ENCODE assay signal across 19 cellular contexts in genomic region chr3:157531771-157532170, GRCh38. TPM values are rescaled to one million over a fixed set of nuclear protein-coding genes. Genes with fewer than 3 reads are reported as not detected.
DNase-seq lines count a peak whose midpoint lies in the region; ATAC-seq, FAIRE-seq and TF ChIP-seq lines count a peak whose summit lies in the region.
"Had no signal": no experiment of that assay in that cellular context is flagged by ENCODE, and none has a peak within 500 bp of the region (broad histone marks: within the 10 kb centered on the region; RNA-seq: fewer than 3 reads in every experiment).

No MANE protein-coding gene starts in this region.

- no peaks in the 10 kb centered on the region for H3K79me1 ChIP-seq in H1 (ENCODE audit: low read depth, low read length)
- H3K79me1 ChIP-seq in neuronal stem cell (ENCODE audit: low read depth, low read length): no peaks in the 10 kb centered on the region

- no peak for TF ChIP-seq EP300 in H1 (IDR thresholded peaks at IDR 0.05; ENCODE audit: borderline replicate concordance in 1 of 2, low read depth in 2 of 2, low read length in 2 of 2)

- no peaks in the 10 kb centered on the region for H3K79me2 ChIP-seq in GM23338 (replicated peaks; ENCODE audit: insufficient read depth)
- peaks cover 18% of the 10 kb centered on the region; the same call in 1 of the 2 replicates for H3K79me2 ChIP-seq in PC-3 (ENCODE audit: low read length)
- no peaks in the 10 kb centered on the region for H3K79me2 ChIP-seq in H1 (ENCODE audit: control insufficient read depth in 1 of 2, insufficient read depth in 2 of 2, low read length in 2 of 2)

- no peaks in the 10 kb centered on the region; the same call in 2 of the 3 replicates for H3K9me3 Mint-ChIP-seq in GM23338

- H3K4me3 ChIP-seq in GM23338 (no peak overlapping the region), PC-3 (ENCODE audit: low read length) (peak overlapping the region; percentile 52), H1 (ENCODE audit: extremely low read depth in 1 of 4, insufficient read depth in 2 of 4, low read depth in 3 of 4, low read length in 4 of 4) (no peak overlapping the region), neuronal stem cell (ENCODE audit: low read length in 2 of 2) (no peak overlapping the region), small intestine (ENCODE audit: low read depth in 1 of 2, low read length in 2 of 2) (no peak overlapping the region)
- H3K4me3 ChIP-seq: ascending aorta, right atrium auricular region, testis had no signal

- H2AK5ac ChIP-seq in H1 (ENCODE audit: low read depth, low read length) (no peak overlapping the region), neuronal stem cell (ENCODE audit: low read depth, low read length) (no peak overlapping the region)

- H3K9me3 ChIP-seq in PC-3 (ENCODE audit: low read length) (no peaks in the 10 kb centered on the region), H1 (ENCODE audit: insufficient read depth in 2 of 2, low read depth in 1 of 2, low read length in 1 of 2) (no peaks in the 10 kb centered on the region), neuronal stem cell (replicated peaks in 1 of 2; ENCODE audit: control insufficient read depth in 2 of 2, insufficient read depth in 1 of 2, low read depth in 1 of 2, low read length in 2 of 2) (peaks cover 2% of the 10 kb centered on the region in 2 donors), small intestine (ENCODE audit: control insufficient read depth, low read depth) (no peaks in the 10 kb centered on the region)
- H3K9me3 ChIP-seq: ascending aorta, right atrium auricular region, testis had no signal

- TF ChIP-seq POLR2A in H1 (IDR thresholded peaks at IDR 0.05; ENCODE audit: control extremely low read depth in 1 of 2, low read depth in 2 of 2, low read length in 2 of 2): no peak

- no peaks in the 10 kb centered on the region for H3K36me3 Mint-ChIP-seq in GM23338 (ENCODE audit: low read depth)

- no peak overlapping the region for H2AFZ ChIP-seq in GM23338
- peak overlapping the region; percentile 84 for H2AFZ ChIP-seq in PC-3 (ENCODE audit: low read length)
- peak overlapping the region; percentile 90 for H2AFZ ChIP-seq in H1 (ENCODE audit: low read length)
- peak overlapping the region; percentile 64 for H2AFZ ChIP-seq in neuronal stem cell (ENCODE audit: low read length)

- H3K27me3 ChIP-seq in GM23338 (ENCODE audit: insufficient read depth) (no peaks in the 10 kb centered on the region), PC-3 (ENCODE audit: low read length) (no peaks in the 10 kb centered on the region), H1 (replicated peaks in 1 of 4; ENCODE audit: control insufficient read depth in 3 of 4, extremely low read depth in 1 of 4, insufficient read depth in 3 of 4, low read length in 3 of 4) (no peaks in the 10 kb centered on the region), neuronal stem cell (ENCODE audit: control insufficient read depth in 3 of 3, insufficient read depth in 3 of 3, low read depth in 1 of 3, low read length in 3 of 3) (no peaks in the 10 kb centered on the region), small intestine (ENCODE audit: control insufficient read depth in 2 of 2, insufficient read depth in 2 of 2, low read length in 2 of 2) (no peaks in the 10 kb centered on the region)
- H3K27me3 ChIP-seq: ascending aorta, right atrium auricular region, testis had no signal

- TF ChIP-seq CTCF in GM23338 (conservative IDR thresholded peaks at IDR 0.05; ENCODE audit: low read depth in 2 of 2) (no peak), PC-3 (conservative IDR thresholded peaks at IDR 0.05; ENCODE audit: low read depth, low read length) (no peak), H1 (IDR thresholded peaks at IDR 0.05; ENCODE audit: control extremely low read depth in 1 of 3, insufficient read depth in 1 of 3, low read depth in 1 of 3, low read length in 3 of 3) (no peak)

- BruUV-seq in PC-3 (replicated peaks; lab: Mats Ljungman, UMichigan): no TSS peak

- H3F3A ChIP-seq in GM23338 (replicated peaks; ENCODE audit: low read depth) (no peaks in the 10 kb centered on the region), PC-3 (ENCODE audit: low read length, unreplicated experiment) (no peaks in the 10 kb centered on the region)

- no peak overlapping the region for H4K5ac ChIP-seq in H1 (ENCODE audit: insufficient read length, low read depth, low read length)

- H3K9me2 ChIP-seq in GM23338 (ENCODE audit: insufficient read depth) (no peaks in the 10 kb centered on the region), PC-3 (replicated peaks; ENCODE audit: low read length) (no peaks in the 10 kb centered on the region)

- DNase-seq in GM23338 (ENCODE audit: low spot score) (no peak), PC-3 (peak; percentile 20), H1 (ENCODE audit: low read depth in 1 of 2, low spot score in 2 of 2) (no peak), neuronal stem cell (ENCODE audit: low spot score) (no peak), small intestine (no peak), NCI-H69 (lab: John Stamatoyannopoulos, UW) (no peak), NCI-H524 treated with DMSO at 0.1 percent for 48 hours (lab: John Stamatoyannopoulos, UW) (no peak)
- DNase-seq: activated CD4-positive, alpha-beta T cell treated with anti-CD3 and anti-CD28 coated beads for 1 hour; DMS 273 treated with DMSO at 0.1 percent for 48 hours; erythroblast; head of caudate nucleus; Karpas-422; NCI-H1436 treated with DMSO at 0.1 percent for 48 hours; Right ventricle myocardium superior; T-helper 2 cell; testis had no signal

- 0 out of 2 replicates have a peak overlapping the region, but pooled peaks have one; percentile 28 for H3K27ac Mint-ChIP-seq in GM23338

- POLR2A ChIA-PET in PC-3 (lab: Charles Lee; ENCODE audit: unreplicated experiment): interaction anchor here (0.6 to 1.7 kb wide), 6 partner anchors 11 to 933 kb away, joined by 3 to 16 read pairs (median 6); no protein-coding TSS in a partner anchor
- POLR2A ChIA-PET in H1 (lab: Charles Lee; ENCODE audit: partially characterized antibody): interaction anchor here (0.6 to 3.0 kb wide), 4 partner anchors 9 to 41 kb away, joined by 6 to 16 read pairs (median 9); no protein-coding TSS in a partner anchor

- no peak overlapping the region for H2BK15ac ChIP-seq in H1 (ENCODE audit: low read length)
- no peak overlapping the region for H2BK15ac ChIP-seq in neuronal stem cell (ENCODE audit: low read length)

- 88% methylated on average over 4 of the region's 4 CpGs; no CpG with 5 or more reads in 1 of the 2 experiments for WGBS in H1 (ENCODE audit: extremely low coverage in 1 of 2, insufficient coverage in 1 of 2, insufficient read length in 1 of 2, insufficient replicate concordance in 2 of 2, low coverage in 1 of 2, low lambda C conversion rate in 2 of 2, missing lambda C conversion rate in 1 of 2), 2 experiments
- no CpG with 5 or more reads among the region's 4 CpGs for WGBS in neuronal stem cell (ENCODE audit: extremely low coverage in 2 of 2, insufficient read length in 2 of 2, insufficient replicate concordance in 1 of 2), 2 donors
- WGBS in small intestine, 3 donors: 62 to 74% (median 65%) methylated on average over 4 of the region's 4 CpGs

- H4K20me1 ChIP-seq in GM23338 (replicated peaks; ENCODE audit: insufficient read depth) (no peaks in the 10 kb centered on the region), PC-3 (ENCODE audit: low read length) (no peaks in the 10 kb centered on the region), H1 (replicated peaks in 1 of 2; ENCODE audit: control insufficient read depth in 1 of 2, insufficient read depth in 2 of 2, low read length in 2 of 2) (no peaks in the 10 kb centered on the region)

- intact Hi-C loops in PC-3 (cut with micrococcal nuclease): loop anchor here (1.0 to 10.0 kb wide), 6 partner anchors 32 to 1003 kb away; no protein-coding TSS in a partner anchor

- H2BK5ac ChIP-seq in H1 (ENCODE audit: low read depth, low read length) (no peak overlapping the region), neuronal stem cell (ENCODE audit: low read length) (no peak overlapping the region)

- H3K23me2 ChIP-seq in H1 (ENCODE audit: low read depth, low read length): no peaks in the 10 kb centered on the region; the same call in 1 of the 2 replicates

- H4K91ac ChIP-seq in H1 (replicated peaks; ENCODE audit: insufficient read length, low read length) (no peak overlapping the region), neuronal stem cell (ENCODE audit: low read depth, low read length, poor library complexity) (no peak overlapping the region)

- H2BK12ac ChIP-seq in H1 (ENCODE audit: low read depth, low read length): no peak overlapping the region
- no peak overlapping the region for H2BK12ac ChIP-seq in neuronal stem cell (ENCODE audit: low read length)

- no peaks in the 10 kb centered on the region for H3K4me1 ChIP-seq in GM23338 (ENCODE audit: insufficient read depth)
- H3K4me1 ChIP-seq in PC-3 (ENCODE audit: insufficient read depth, low read length): peaks cover 52% of the 10 kb centered on the region
- H3K4me1 ChIP-seq in H1 (replicated peaks in 1 of 4; ENCODE audit: control insufficient read depth in 3 of 4, insufficient read depth in 4 of 4, low read length in 3 of 4): peaks cover 0 to 3% (median 1%) of the 10 kb centered on the region in 4 experiments; a peak in 2 of 7 replicates
- H3K4me1 ChIP-seq in neuronal stem cell (ENCODE audit: control insufficient read depth in 2 of 2, insufficient read depth in 1 of 2, low read depth in 1 of 2, low read length in 2 of 2): peaks cover 4 to 7% of the 10 kb centered on the region in 2 donors
- no peaks in the 10 kb centered on the region for H3K4me1 ChIP-seq in small intestine (ENCODE audit: control insufficient read depth in 2 of 2, insufficient read depth in 1 of 2, low read depth in 1 of 2, low read length in 1 of 2)
- H3K4me1 ChIP-seq: right atrium auricular region had no signal

- H3K23ac ChIP-seq in H1 (ENCODE audit: insufficient read length) (no peak overlapping the region), neuronal stem cell (ENCODE audit: low read depth, low read length, poor library complexity) (no peak overlapping the region)

- TF ChIP-seq RAD21 in H1 (IDR thresholded peaks at IDR 0.05 in 1 of 2, conservative IDR thresholded peaks at IDR 0.05 in 1 of 2; ENCODE audit: low read depth in 2 of 2, low read length in 2 of 2): no peak

- no peaks in the 10 kb centered on the region for H3K36me3 ChIP-seq in GM23338 (ENCODE audit: insufficient read depth)
- no peaks in the 10 kb centered on the region for H3K36me3 ChIP-seq in PC-3 (ENCODE audit: low read depth, low read length)
- H3K36me3 ChIP-seq in H1 (ENCODE audit: control insufficient read depth in 2 of 4, insufficient read depth in 4 of 4, low read length in 3 of 4): no peaks in the 10 kb centered on the region
- H3K36me3 ChIP-seq in neuronal stem cell (replicated peaks in 1 of 2; ENCODE audit: control insufficient read depth in 2 of 2, insufficient read depth in 2 of 2, low read length in 2 of 2): no peaks in the 10 kb centered on the region
- H3K36me3 ChIP-seq in small intestine (ENCODE audit: control insufficient read depth in 2 of 2, insufficient read depth in 2 of 2, low read length in 2 of 2): no peaks in the 10 kb centered on the region
- H3K36me3 ChIP-seq: ascending aorta, right atrium auricular region had no signal

- H3K27me3 Mint-ChIP-seq in GM23338 (ENCODE audit: insufficient read depth, low read depth, poor library complexity): no peaks in the 10 kb centered on the region

- H3K4me2 ChIP-seq in GM23338: no peak overlapping the region
- peak overlapping the region; percentile 79 for H3K4me2 ChIP-seq in PC-3 (ENCODE audit: low read length)
- no peak overlapping the region for H3K4me2 ChIP-seq in H1 (ENCODE audit: insufficient read depth in 1 of 2, low read depth in 2 of 2, low read length in 2 of 2)
- H3K4me2 ChIP-seq in neuronal stem cell (ENCODE audit: insufficient read depth, low read length, poor library complexity, severe bottlenecking): no peak overlapping the region

- H3K9ac ChIP-seq in PC-3 (ENCODE audit: low read length): peak overlapping the region; percentile 56
- no peak overlapping the region for H3K9ac ChIP-seq in H1 (replicated peaks in 1 of 4; ENCODE audit: extremely low read depth in 1 of 4, low read depth in 3 of 4, low read length in 3 of 4)
- H3K9ac ChIP-seq in neuronal stem cell (ENCODE audit: low read depth, low read length, poor library complexity): no peak overlapping the region

- no peak overlapping the region for H3K4ac ChIP-seq in H1 (replicated peaks; ENCODE audit: insufficient read length, low read depth, low read length)
- no peak overlapping the region for H3K4ac ChIP-seq in neuronal stem cell (ENCODE audit: low read length)

- no peak overlapping the region for H4K8ac ChIP-seq in H1 (ENCODE audit: extremely low read depth, insufficient read depth, low read length)
- H4K8ac ChIP-seq in neuronal stem cell (ENCODE audit: low read depth, low read length): no peak overlapping the region

- no peak overlapping the region for H2BK120ac ChIP-seq in H1 (replicated peaks; ENCODE audit: low read depth, low read length)
- H2BK120ac ChIP-seq in neuronal stem cell (ENCODE audit: low read depth, low read length): no peak overlapping the region

- ATAC-seq in GM23338 (no peak), PC-3 (no peak; the same call in 1 of the 2 replicates), HG03175 (IDR thresholded peaks at IDR 0.05; ENCODE audit: unreplicated experiment) (no peak)

- H3K18ac ChIP-seq in H1 (ENCODE audit: extremely low read depth, low read length) (no peak overlapping the region), neuronal stem cell (ENCODE audit: low read length) (no peak overlapping the region)

- CTCF ChIA-PET in PC-3 (lab: Charles Lee) (interaction anchor here (0.6 to 3.4 kb wide), 6 partner anchors 12 to 400 kb away, joined by 3 to 83 read pairs (median 12); no protein-coding TSS in a partner anchor), H1 (lab: Charles Lee; ENCODE audit: partially characterized antibody) (interaction anchor here (0.7 to 5.6 kb wide), 42 partner anchors 8 to 655 kb away, joined by 3 to 116 read pairs (median 5); no protein-coding TSS in a partner anchor)

- no peak overlapping the region for H2BK20ac ChIP-seq in H1 (ENCODE audit: low read length)

- H3K4me1 Mint-ChIP-seq in GM23338: no peaks in the 10 kb centered on the region

- H3K56ac ChIP-seq in H1 (replicated peaks; ENCODE audit: insufficient read length, low read depth, low read length): no peak overlapping the region

- H3K27ac ChIP-seq in GM23338 (ENCODE audit: low read depth) (no peak overlapping the region), PC-3 (ENCODE audit: low read length) (peak overlapping the region; percentile 68), H1 (ENCODE audit: low read depth, low read length) (no peak overlapping the region), neuronal stem cell (replicated peaks; ENCODE audit: low read length) (no peak overlapping the region), small intestine (ENCODE audit: low read depth in 1 of 2, low read length in 1 of 2) (no peak overlapping the region)
- H3K27ac ChIP-seq: ascending aorta, right atrium auricular region, testis had no signal

- no peak overlapping the region for H3K4me3 Mint-ChIP-seq in GM23338

- H3K14ac ChIP-seq in H1 (ENCODE audit: insufficient read length) (no peak overlapping the region), neuronal stem cell (ENCODE audit: low read length) (no peak overlapping the region)

- FAIRE-seq in H1 (lab: Jason Lieb, UNC) (no peak), small intestine (lab: Jason Lieb, UNC) (no peak)

RNA-seq across cellular contexts. Expression of gene VEPH1, which starts 28.6 kb away (rescaled TPM):
- total RNA-seq in GM23338 (2014; rRNA removed; shearing (Covaris generic)): 31.8 and 33.8 TPM in 2 replicates
- polyA plus RNA-seq in GM23338 (2016; fragmentation: Nextera tagmentation; extraction: Ambion mirVana) (9.6 and 15.4 TPM in 2 replicates), H1 (2011; rRNA removed) (9.1 and 12.0 TPM in 2 replicates), small intestine (under 1 TPM in 1 of 3 donors, not detected in 2; 0.04 TPM)
- total RNA-seq in PC-3 (2014; rRNA removed): 11.5 and 27.3 TPM in 2 replicates
- total RNA-seq in H1 (2021; fragmentation: NEBNext Ultra II Directional; extraction: Animal tissue kit (Norgen Biotek cat#: 25700)): 10.9 and 18.3 TPM in 2 replicates
- polyA plus RNA-seq in H1 (2011; cell fraction: cytosol; rRNA removed): 13.6 TPM
- polyA plus RNA-seq in H1 (2011; cell fraction: nucleus; rRNA removed): 15.2 TPM
- 8.2 to 15.0 TPM (median 9.6 TPM) in 4 replicates for polyA plus RNA-seq in H1 (2012, experiment 1 of 2)
- polyA plus RNA-seq in H1 (2012, experiment 2 of 2): 1.9 TPM
- polyA plus RNA-seq in H1 (2013, experiment 1 of 2): 13.2 TPM
- 10.8 TPM for polyA plus RNA-seq in H1 (2013, experiment 2 of 2)
- polyA minus RNA-seq in H1 (2011; rRNA and poly(A)+ RNA removed): 37.7 and 49.4 TPM in 2 replicates
- polyA minus RNA-seq in H1 (2011; cell fraction: cytosol; rRNA and poly(A)+ RNA removed): 7.2 TPM
- 71.9 TPM for polyA minus RNA-seq in H1 (2011; cell fraction: nucleus; rRNA and poly(A)+ RNA removed)
- 5.5 TPM for polyA plus RNA-seq in neuronal stem cell (2013, experiment 1 of 2)
- 5.1 TPM for polyA plus RNA-seq in neuronal stem cell (2013, experiment 2 of 2)
- total RNA-seq: Right ventricle myocardium superior had no signal
